Comparison of ENCODE assay signal across 8 cellular contexts in genomic region chr20:61527626-61528025, GRCh38.
"Had no signal": no experiment of that assay in that cellular context is flagged by ENCODE, and none has a peak within 500 bp of the region (broad histone marks: within the 10 kb centered on the region; RNA-seq: fewer than 3 reads in every experiment).

No MANE protein-coding gene starts in this region.

- FAIRE-seq: HepG2, HTR-8/SVneo, K562 had no signal

- H3K27me3 Mint-ChIP-seq: IgD-negative memory B cell had no signal

- DNase-seq: IMR-90, KBM-7, KG1 had no signal

- ATAC-seq: HepG2, K562 had no signal

- H3K4me3 ChIP-seq: K562 had no signal

- H3K27ac ChIP-seq: HL-60 had no signal

- H3K27ac Mint-ChIP-seq: IgD-negative memory B cell had no signal

- H3K4me3 Mint-ChIP-seq: IgD-negative memory B cell had no signal
